Comparison of ENCODE assay signal across 21 cellular contexts in the genomic region with DNA sequence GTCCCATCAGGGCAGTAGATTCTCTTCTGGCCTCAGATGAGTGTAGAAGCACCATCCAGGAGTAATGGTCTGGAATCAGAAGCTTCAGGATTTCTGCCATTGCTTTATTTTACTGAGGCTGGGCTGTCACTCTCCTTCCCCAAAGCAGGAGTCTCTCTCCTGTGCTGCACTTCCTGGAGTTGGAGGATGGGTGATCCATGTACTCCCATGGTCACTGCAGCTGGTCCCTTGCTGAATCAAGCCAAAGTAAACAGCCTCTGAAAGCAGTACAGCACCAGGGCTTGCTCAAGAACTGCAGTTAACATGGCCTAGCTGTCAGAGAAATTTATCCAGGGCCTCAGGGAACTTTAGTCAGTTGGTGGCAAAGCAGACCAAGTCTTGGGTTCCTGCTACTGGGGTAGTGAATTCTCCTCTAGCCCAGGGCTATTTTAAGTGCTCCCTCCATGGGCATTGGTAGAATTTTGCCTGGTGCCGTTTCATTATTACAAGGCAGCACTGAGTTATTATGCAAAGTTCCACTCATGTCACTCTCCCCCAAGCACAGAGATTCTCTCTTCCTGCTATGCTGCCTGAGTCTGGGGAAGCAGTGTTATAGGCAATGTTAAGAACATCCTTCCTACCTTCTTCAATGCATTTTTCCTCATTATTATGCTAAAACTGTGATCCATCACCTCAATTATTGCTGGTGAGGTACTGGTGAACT. TPM values are rescaled to one million over a fixed set of nuclear protein-coding genes. Genes with fewer than 3 reads are reported as not detected.
A peak's percentile ranks its signal among the peaks of the same experiment; 100 is the strongest.
DNase-seq lines count a peak whose midpoint lies in the region; ATAC-seq and TF ChIP-seq lines count a peak whose summit lies in the region.
"Had no signal": no experiment of that assay in that cellular context is flagged by ENCODE, and none has a peak within 500 bp of the region (broad histone marks: within the 10 kb centered on the region; RNA-seq: fewer than 3 reads in every experiment).

No MANE protein-coding gene starts in this region.

- H3K36me3 ChIP-seq in IMR-90 (ENCODE audit: control insufficient read depth, insufficient read depth, low read length) = no peaks in the 10 kb centered on the region
- peaks cover 20% of the 10 kb centered on the region for H3K36me3 ChIP-seq in OCI-LY3 (replicated peaks; ENCODE audit: low read depth, low read length)
- peaks cover 72% of the 10 kb centered on the region for H3K36me3 ChIP-seq in OCI-LY7 (ENCODE audit: insufficient read depth, low read length)
- H3K36me3 ChIP-seq: HAP-1 had no signal

- no peaks in the 10 kb centered on the region for H3K9me2 ChIP-seq in OCI-LY7 (ENCODE audit: insufficient read depth, low read length)

- CTCF ChIA-PET in IMR-90 (lab: Yijun Ruan, JAX) = no interaction called here
- CTCF ChIA-PET in OCI-LY7 (lab: Charles Lee; ENCODE audit: unreplicated experiment) = no interaction called here

- H2BK20ac ChIP-seq in IMR-90 (ENCODE audit: low read depth, low read length) = no peak overlapping the region

- TF ChIP-seq CTCF in IMR-90 (conservative IDR thresholded peaks at IDR 0.05; ENCODE audit: low read depth, low read length) (no peak), OCI-LY3 (IDR thresholded peaks at IDR 0.05; ENCODE audit: low read depth, low read length) (no peak), fibroblast of villous mesenchyme (IDR thresholded peaks at IDR 0.05; ENCODE audit: insufficient read depth, low read depth, low read length) (no peak), OCI-LY7 (conservative IDR thresholded peaks at IDR 0.05; ENCODE audit: low read length) (no peak)

- no peak overlapping the region for H3K18ac ChIP-seq in IMR-90 (ENCODE audit: low read depth, low read length)

- H4K20me1 ChIP-seq in IMR-90 (ENCODE audit: insufficient read depth, low read length) (no peaks in the 10 kb centered on the region), OCI-LY3 (ENCODE audit: insufficient read depth, low read length) (no peaks in the 10 kb centered on the region), OCI-LY7 (ENCODE audit: insufficient read depth, low read length) (no peaks in the 10 kb centered on the region)

- in situ Hi-C loops in IMR-90 (cut with MboI; ENCODE audit: low sequenced_read_pairs) = no loop called here

- H3K79me2 ChIP-seq in OCI-LY3 (ENCODE audit: low read length) = no peaks in the 10 kb centered on the region
- no peaks in the 10 kb centered on the region for H3K79me2 ChIP-seq in OCI-LY7 (ENCODE audit: insufficient read depth, low read depth, low read length)
- H3K79me2 ChIP-seq: parathyroid adenoma had no signal

- no peaks in the 10 kb centered on the region for H3K79me1 ChIP-seq in IMR-90 (ENCODE audit: low read depth in 1 of 2, low read length in 2 of 2)

- dilution Hi-C loops in IMR-90 (cut with HindIII; ENCODE audit: low sequenced_read_pairs, unreplicated experiment) = no loop called here

- no peaks in the 10 kb centered on the region for H3K9me1 ChIP-seq in IMR-90 (ENCODE audit: insufficient read depth, low read length)

- H3K56ac ChIP-seq in IMR-90 (ENCODE audit: extremely low read depth, insufficient read depth, low read length) = no peak overlapping the region

- H2BK15ac ChIP-seq in IMR-90 (ENCODE audit: low read depth, low read length) = no peak overlapping the region

- peak; percentile 46 for ATAC-seq in IMR-90 (ENCODE audit: low read depth)
- ATAC-seq in GM18520 (IDR thresholded peaks at IDR 0.05; ENCODE audit: unreplicated experiment) = no peak
- ATAC-seq: lower lobe of right lung; naive thymus-derived CD8-positive, alpha-beta T cell had no signal

- H3K4me3 ChIP-seq in IMR-90 (ENCODE audit: insufficient read depth, low read depth, low read length) (no peak overlapping the region), OCI-LY3 (ENCODE audit: low read length) (no peak overlapping the region), fibroblast of villous mesenchyme (ENCODE audit: low read depth, low read length) (no peak overlapping the region), OCI-LY7 (ENCODE audit: low read depth, low read length, poor library complexity, severe bottlenecking) (no peak overlapping the region)
- H3K4me3 ChIP-seq: HAP-1, lower lobe of right lung, SK-N-MC, skin epidermis had no signal

- H3K9ac ChIP-seq in IMR-90 (ENCODE audit: low read depth, low read length) (no peak overlapping the region), OCI-LY3 (ENCODE audit: low read length) (peak overlapping the region; percentile 22; the same call in 1 of the 2 replicates)
- H3K9ac ChIP-seq: parathyroid adenoma had no signal

- no peak overlapping the region for H2AK9ac ChIP-seq in IMR-90 (replicated peaks; ENCODE audit: low read depth, low read length, poor library complexity)

- no peak overlapping the region for H3K4ac ChIP-seq in IMR-90 (ENCODE audit: low read depth, low read length)

- WGBS in IMR-90 (ENCODE audit: extremely low coverage in 2 of 2, insufficient read length in 1 of 2), 2 experiments = no CpG with 5 or more reads among the region's 1 CpG

- no peak for TF ChIP-seq RAD21 in IMR-90 (IDR thresholded peaks at IDR 0.05; ENCODE audit: low read length)

- H4K5ac ChIP-seq in IMR-90 (ENCODE audit: low read depth, low read length) = no peak overlapping the region

- no peak overlapping the region for H2AK5ac ChIP-seq in IMR-90 (ENCODE audit: low read depth, low read length)

- H2BK5ac ChIP-seq in IMR-90 (ENCODE audit: low read depth, low read length, poor library complexity, severe bottlenecking) = no peak overlapping the region

- H3K4me1 ChIP-seq in IMR-90 (ENCODE audit: control insufficient read depth, insufficient read depth, low read length) = no peaks in the 10 kb centered on the region
- peaks cover 11% of the 10 kb centered on the region for H3K4me1 ChIP-seq in OCI-LY3 (ENCODE audit: low read length)
- H3K4me1 ChIP-seq in OCI-LY7 (ENCODE audit: insufficient read depth, low read length, poor library complexity, severe bottlenecking) = no peaks in the 10 kb centered on the region
- H3K4me1 ChIP-seq: HAP-1, lower lobe of right lung, parathyroid adenoma had no signal

- no peaks in the 10 kb centered on the region for H3K27me3 ChIP-seq in IMR-90 (ENCODE audit: control insufficient read depth, insufficient read depth, low read length)
- H3K27me3 ChIP-seq in OCI-LY3 (ENCODE audit: low read depth, low read length) = no peaks in the 10 kb centered on the region

- POLR2A ChIA-PET in IMR-90 (lab: Charles Lee; ENCODE audit: unreplicated experiment) = no interaction called here
- POLR2A ChIA-PET in OCI-LY7 (lab: Charles Lee) = interaction anchor here (1.4 kb wide), 1 partner anchor 14 kb away, joined by 4 read pairs; no protein-coding TSS in a partner anchor

- H2BK120ac ChIP-seq in IMR-90 (ENCODE audit: low read depth, low read length) = no peak overlapping the region

- intact Hi-C loops in IMR-90 (cut with micrococcal nuclease) = no loop called here
- intact Hi-C loops in OCI-LY7 (cut with micrococcal nuclease; ENCODE audit: unreplicated experiment) = no loop called here

- H4K8ac ChIP-seq in IMR-90 (ENCODE audit: low read depth in 2 of 2, low read length in 2 of 2) = no peak overlapping the region

- DNase-seq in IMR-90 (peak; percentile 41), fibroblast of villous mesenchyme (ENCODE audit: low read depth) (peak; percentile 9), renal cortical epithelial cell (ENCODE audit: low read depth) (peak; percentile 51), SIG-M5 treated with dmso at 0.1 percent for 504 hours (lab: John Stamatoyannopoulos, UW; ENCODE audit: unreplicated experiment) (no peak), OCI-LY7 (ENCODE audit: low spot score) (no peak)
- DNase-seq: activated CD4-positive, CD25-positive, alpha-beta regulatory T cell treated with anti-CD3 and anti-CD28 coated beads, Interleukin-2, amount 50 U/mL, for 72 hours; anterior cingulate cortex; foreskin melanocyte; lower lobe of right lung; naive thymus-derived CD8-positive, alpha-beta T cell; NCI-H1436 treated with DMSO at 0.1 percent for 48 hours; NCI-H446; stimulated activated CD4-positive, alpha-beta T cell treated with anti-CD3 and anti-CD28 coated beads, Interleukin-4, amount 100 ng/mL, for 4 hours; stimulated activated CD8-positive, alpha-beta memory T cell treated with anti-CD3 and anti-CD28 coated beads, Interleukin-4, amount 100 ng/mL, for 48 hours; T-helper 9 cell had no signal

- no peak overlapping the region for H3K23ac ChIP-seq in IMR-90 (ENCODE audit: low read depth, low read length)

- H3K27ac ChIP-seq in IMR-90 (ENCODE audit: insufficient read depth, low read length) (no peak overlapping the region), OCI-LY3 (ENCODE audit: low read length) (peak overlapping the region; percentile 40), OCI-LY7 (ENCODE audit: low read depth, low read length, poor library complexity, severe bottlenecking) (no peak overlapping the region)
- H3K27ac ChIP-seq: lower lobe of right lung, parathyroid adenoma, SK-N-MC, skin epidermis had no signal

- no peaks in the 10 kb centered on the region for H3K9me3 ChIP-seq in IMR-90 (ENCODE audit: control insufficient read depth, insufficient read depth, low read length)
- H3K9me3 ChIP-seq in OCI-LY3 (ENCODE audit: insufficient read depth, low read length) = peaks cover 11% of the 10 kb centered on the region; the same call in 1 of the 2 replicates
- H3K9me3 ChIP-seq in OCI-LY7 (ENCODE audit: low read length) = peaks cover 23% of the 10 kb centered on the region
- H3K9me3 ChIP-seq: HAP-1 had no signal

- H3K4me2 ChIP-seq in IMR-90 (ENCODE audit: low read depth, low read length) = no peak overlapping the region
- H3K4me2 ChIP-seq in OCI-LY3 (ENCODE audit: low read length) = peak overlapping the region; percentile 20
- no peak overlapping the region for H3K4me2 ChIP-seq in OCI-LY7 (ENCODE audit: low read length)

- TF ChIP-seq POLR2A in IMR-90 (IDR thresholded peaks at IDR 0.05; ENCODE audit: low read depth, low read length) = no peak

- BruUV-seq in IMR-90 (replicated peaks; lab: Mats Ljungman, UMichigan) (no TSS peak), OCI-LY7 (replicated peaks; lab: Mats Ljungman, UMichigan) (no TSS peak)

- no peak overlapping the region for H4K91ac ChIP-seq in IMR-90 (ENCODE audit: insufficient read depth, low read depth, low read length)

- no peak overlapping the region for H3K14ac ChIP-seq in IMR-90 (replicated peaks; ENCODE audit: low read depth, low read length)

- H2AFZ ChIP-seq in IMR-90 (replicated peaks; ENCODE audit: low read length, poor library complexity) (no peak overlapping the region), OCI-LY3 (ENCODE audit: low read depth, low read length) (no peak overlapping the region), OCI-LY7 (ENCODE audit: low read length) (no peak overlapping the region)
- H2AFZ ChIP-seq: parathyroid adenoma had no signal

RNA-seq across cellular contexts. Expression of gene DRAM2, which starts 29.5 kb away (rescaled TPM):
- 66.3 and 71.9 TPM in 2 replicates for total RNA-seq in IMR-90 (2012; rRNA removed)
- polyA plus RNA-seq in IMR-90 (2012; rRNA removed) = 25.2 and 31.4 TPM in 2 replicates
- polyA plus RNA-seq in IMR-90 (2012; cell fraction: cytosol; rRNA removed) = 7.7 and 15.0 TPM in 2 replicates
- polyA plus RNA-seq in IMR-90 (2012; cell fraction: nucleus; rRNA removed; ENCODE audit: low replicate concordance) = 3.3 and 30.7 TPM in 2 replicates
- 37.7 and 58.3 TPM in 2 replicates for total RNA-seq in fibroblast of villous mesenchyme
- total RNA-seq in renal cortical epithelial cell = 95.6 and 101 TPM in 2 replicates
- 75.2 and 84.2 TPM in 2 replicates for total RNA-seq in OCI-LY7 (2014; rRNA removed; shearing (Covaris generic))
- 83.5 and 87.9 TPM in 2 replicates for total RNA-seq in OCI-LY7 (2022)

RNA-seq across cellular contexts. Expression of gene CEPT1, which starts 29.7 kb away (rescaled TPM):
- 27.4 and 42.8 TPM in 2 replicates for total RNA-seq in IMR-90 (2012; rRNA removed)
- 10.3 and 13.3 TPM in 2 replicates for polyA plus RNA-seq in IMR-90 (2012; rRNA removed)
- polyA plus RNA-seq in IMR-90 (2012; cell fraction: cytosol; rRNA removed) = 1.7 and 2.0 TPM in 2 replicates
- 4.0 and 30.8 TPM in 2 replicates for polyA plus RNA-seq in IMR-90 (2012; cell fraction: nucleus; rRNA removed; ENCODE audit: low replicate concordance)
- total RNA-seq in fibroblast of villous mesenchyme = 24.8 and 59.2 TPM in 2 replicates
- total RNA-seq in renal cortical epithelial cell = 52.7 and 85.3 TPM in 2 replicates
- 41.5 and 44.9 TPM in 2 replicates for total RNA-seq in OCI-LY7 (2014; rRNA removed; shearing (Covaris generic))
- total RNA-seq in OCI-LY7 (2022) = 59.0 TPM in 2 replicates

Comparison
In these comparisons a context has a peak if more than half of its experiments do, and no peak if none do; other contexts are left out.
1. DNase-seq: peak in IMR-90 (single experiment), fibroblast of villous mesenchyme (single experiment) and renal cortical epithelial cell (single experiment); none in SIG-M5 treated with dmso at 0.1 percent for 504 hours (single experiment) and OCI-LY7 (single experiment).